ENCODE assay signal across 20 cellular contexts in genomic region chr3:138459619-138460535, GRCh38. TPM values are rescaled to one million over a fixed set of nuclear protein-coding genes. Genes with fewer than 3 reads are reported as not detected.
DNase-seq lines count a peak whose midpoint lies in the region; ATAC-seq and TF ChIP-seq lines count a peak whose summit lies in the region.
"Had no signal": no experiment of that assay in that cellular context is flagged by ENCODE, and none has a peak within 500 bp of the region (broad histone marks: within the 10 kb centered on the region; RNA-seq: fewer than 3 reads in every experiment).

No MANE protein-coding gene starts in this region.

- no peaks in the 10 kb centered on the region for H3K36me3 ChIP-seq in spleen
- H3K36me3 ChIP-seq: adrenal gland, BE2C, thoracic aorta had no signal

- H3K27ac ChIP-seq in spleen: no peak overlapping the region
- H3K27ac ChIP-seq: adrenal gland, psoas muscle, thoracic aorta had no signal

- intact Hi-C loops in cardiac septum (cut with DNase I): no loop called here
- intact Hi-C loops in spleen (cut with DNase I; ENCODE audit: low total_unique reads): no loop called here

- no peaks in the 10 kb centered on the region for H3K4me1 ChIP-seq in spleen
- H3K4me1 ChIP-seq: adrenal gland, BE2C, psoas muscle had no signal

- H3K27me3 ChIP-seq in spleen (replicated peaks in 1 of 7): peaks cover 0 to 48% (median 0%) of the 10 kb centered on the region in 7 donors
- H3K27me3 ChIP-seq: BE2C had no signal

- no peak for TF ChIP-seq POLR2A in spleen (IDR thresholded peaks at IDR 0.05)

- H3K9me3 ChIP-seq in spleen: no peaks in the 10 kb centered on the region
- H3K9me3 ChIP-seq: adrenal gland, BE2C, psoas muscle, thoracic aorta had no signal

- no peak overlapping the region for H3K4me3 ChIP-seq in spleen
- H3K4me3 ChIP-seq: adrenal gland, psoas muscle, thoracic aorta had no signal

- no peak for TF ChIP-seq CTCF in spleen (IDR thresholded peaks at IDR 0.05 in 8 of 11, conservative IDR thresholded peaks at IDR 0.05 in 3 of 11)

- 79 to 93% (median 88%) methylated on average over 12 to 15 of the region's 15 CpGs for WGBS in spleen, 5 donors

- no peak for ATAC-seq in HG03045 (IDR thresholded peaks at IDR 0.05; ENCODE audit: unreplicated experiment)
- ATAC-seq in HG03354 (IDR thresholded peaks at IDR 0.05; ENCODE audit: poor library complexity, severe bottlenecking, unreplicated experiment): no peak
- ATAC-seq: activated CD8-positive, alpha-beta T cell treated with anti-CD3 and anti-CD28 coated beads, Interleukin-2, amount 10 ng/mL, durations not matched to agents 7 days and 5 days; natural killer cell treated with Interleukin-12 subunit alpha and Interleukin-12 subunit beta and Interleukin-15 and Interleukin-18, amount 100 ng/mL, for 72 hours; T-helper 17 cell had no signal

- DNase-seq in NCI-H82 (lab: John Stamatoyannopoulos, UW) (peak; percentile 39), NCI-H82 treated with DMSO at 0.1 percent for 48 hours (lab: John Stamatoyannopoulos, UW; ENCODE audit: unreplicated experiment) (no peak), NCI-H524 treated with DMSO at 0.1 percent for 48 hours (lab: John Stamatoyannopoulos, UW) (peak; percentile 68), cardiac septum (ENCODE audit: low spot score) (peak; percentile 69), spleen (peak; percentile 59)
- DNase-seq in NK-92 treated with Interleukin-12 subunit alpha and Interleukin-12 subunit beta, amount 100 ng/mL, for 24 hours (lab: John Stamatoyannopoulos, UW): no peak
- DNase-seq: 8988T; activated CD8-positive, alpha-beta T cell treated with anti-CD3 and anti-CD28 coated beads, Interleukin-2, amount 10 ng/mL, durations not matched to agents 7 days and 5 days; BE2C; Calu3; effector CD4-positive, alpha-beta T cell; NCI-H1436; NCI-H226; psoas muscle; T-helper 17 cell had no signal

RNA-seq across cellular contexts. Expression of gene ESYT3, which starts 25.5 kb away (rescaled TPM):
- 2.4 TPM for total RNA-seq in cardiac septum
- total RNA-seq in spleen: not detected
- polyA plus RNA-seq in spleen: under 1 TPM in 1 of 3 donors, not detected in 2; 0.02 TPM
- total RNA-seq: natural killer cell treated with Interleukin-12 subunit alpha and Interleukin-12 subunit beta and Interleukin-15 and Interleukin-18, amount 100 ng/mL, for 72 hours had no signal

Comparison
In these comparisons a context has a peak if more than half of its experiments do, and no peak if none do; other contexts are left out.
1. DNase-seq: peak in NCI-H82 (single experiment), NCI-H524 treated with DMSO at 0.1 percent for 48 hours (single experiment), cardiac septum (single experiment) and spleen (single experiment); none in NCI-H82 treated with DMSO at 0.1 percent for 48 hours (single experiment) and NK-92 treated with Interleukin-12 subunit alpha and Interleukin-12 subunit beta, amount 100 ng/mL, for 24 hours (single experiment).